ENCODE assay signal across 8 cellular contexts in the genomic region with DNA sequence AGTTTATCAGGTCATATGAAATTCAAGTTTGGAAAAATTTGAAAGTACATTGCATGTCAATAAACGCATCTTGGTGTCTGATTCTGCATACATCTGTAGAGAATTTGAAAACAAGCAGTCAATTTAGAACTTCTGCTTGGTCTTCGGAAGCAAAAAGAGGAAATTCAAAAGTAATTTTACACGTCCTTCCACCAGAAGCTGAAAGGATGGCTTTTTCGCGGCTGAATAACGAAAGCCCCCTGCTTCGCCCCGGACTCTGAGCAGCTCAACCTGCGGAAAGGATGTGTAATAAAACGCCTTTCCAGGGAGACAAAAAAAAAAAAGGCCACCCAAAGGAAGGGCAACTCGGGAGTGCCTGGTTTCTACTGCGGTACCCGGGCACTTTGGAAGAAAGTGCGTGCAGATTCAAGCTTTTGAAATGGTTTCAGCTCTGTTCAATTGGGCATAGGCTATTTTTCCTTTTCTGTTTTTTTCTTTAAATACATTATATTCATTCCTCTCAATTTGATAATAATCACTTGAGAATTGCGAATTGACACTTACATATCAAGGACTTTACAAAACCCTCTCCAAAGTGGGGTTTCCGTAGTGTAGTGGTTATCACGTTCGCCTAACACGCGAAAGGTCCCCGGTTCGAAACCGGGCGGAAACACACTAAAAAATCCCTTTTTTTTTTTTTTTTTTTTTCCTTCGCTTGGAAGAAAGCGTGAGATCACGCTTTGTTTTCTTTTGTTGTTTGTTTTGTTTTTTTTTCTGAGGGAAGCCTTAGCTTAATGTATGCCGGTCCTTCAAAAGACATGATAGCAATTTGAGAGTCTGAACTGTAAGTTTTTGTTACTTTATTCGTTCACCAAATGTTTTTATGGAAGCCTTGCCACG. TPM values are rescaled to one million over a fixed set of nuclear protein-coding genes. Genes with fewer than 3 reads are reported as not detected.
DNase-seq lines count a peak whose midpoint lies in the region; ATAC-seq and TF ChIP-seq lines count a peak whose summit lies in the region.

No MANE protein-coding gene starts in this region.

- DNase-seq in PC-3 (peak; percentile 91), esophagus muscularis mucosa (ENCODE audit: extremely low spot score) (no peak)
- peak; percentile 64 for DNase-seq in activated T-cell treated with anti-CD3 and anti-CD28 coated beads, Interleukin-2, amount 50 U/mL, for 1 hour
- peak; percentile 58 for DNase-seq in stimulated activated naive CD8-positive, alpha-beta T cell treated with anti-CD3 and anti-CD28 coated beads, Interleukin-15, Interleukin-2, amounts not matched to agents 100 U/mL and 50 U/mL, for 24 hours

- H3K27me3 ChIP-seq in KMS-11 (ENCODE audit: insufficient read depth, low read depth) (no peaks in the 10 kb centered on the region), PC-3 (ENCODE audit: low read length) (no peaks in the 10 kb centered on the region), esophagus muscularis mucosa (no peaks in the 10 kb centered on the region), mucosa of stomach (ENCODE audit: control insufficient read depth, insufficient read depth, low read length) (no peaks in the 10 kb centered on the region)

- no peaks in the 10 kb centered on the region for H3K9me2 ChIP-seq in PC-3 (replicated peaks; ENCODE audit: low read length)

- CTCF ChIA-PET in PC-3 (lab: Charles Lee) = no interaction called here

- H3K9ac ChIP-seq in KMS-11 (peak overlapping the region; percentile 97), PC-3 (ENCODE audit: low read length) (peak overlapping the region; percentile 97), mucosa of stomach (ENCODE audit: low read length) (peak overlapping the region; percentile 98)

- peaks cover 26% of the 10 kb centered on the region for H3K79me2 ChIP-seq in KMS-11 (ENCODE audit: insufficient read depth, low read depth)
- peaks cover 32% of the 10 kb centered on the region for H3K79me2 ChIP-seq in PC-3 (ENCODE audit: low read length)

- ATAC-seq in PC-3 = no peak
- ATAC-seq in stimulated activated naive CD8-positive, alpha-beta T cell treated with anti-CD3 and anti-CD28 coated beads, Interleukin-15, Interleukin-2, amounts not matched to agents 100 U/mL and 50 U/mL, for 24 hours = peak; percentile 14
- no peak for ATAC-seq in HG03025 (IDR thresholded peaks at IDR 0.05; ENCODE audit: low FRiP score, unreplicated experiment)

- no peaks in the 10 kb centered on the region for H3K9me3 ChIP-seq in PC-3 (ENCODE audit: low read length)
- no peaks in the 10 kb centered on the region for H3K9me3 ChIP-seq in esophagus muscularis mucosa
- no peaks in the 10 kb centered on the region for H3K9me3 ChIP-seq in mucosa of stomach (ENCODE audit: control insufficient read depth, low read length)

- no peaks in the 10 kb centered on the region for H3F3A ChIP-seq in PC-3 (ENCODE audit: low read length, unreplicated experiment)

- TF ChIP-seq POLR2A in esophagus muscularis mucosa (IDR thresholded peaks at IDR 0.05; ENCODE audit: low read depth) = no peak

- intact Hi-C loops in PC-3 (cut with micrococcal nuclease) (loop anchor here (5.0 kb wide), 3 partner anchors 40 to 1675 kb away; partner anchors contain the start of genes GOLIM4, GPR160, LRRC34 and LRRIQ4), esophagus muscularis mucosa (cut with DNase I) (no loop called here)

- no peak for TF ChIP-seq EP300 in esophagus muscularis mucosa (IDR thresholded peaks at IDR 0.05)

- BruUV-seq in PC-3 (replicated peaks; lab: Mats Ljungman, UMichigan) = no TSS peak

- TF ChIP-seq CTCF in GM12875 (IDR thresholded peaks at IDR 0.05; ENCODE audit: borderline replicate concordance, insufficient read depth, low read depth, low read length) (no peak), KMS-11 (conservative IDR thresholded peaks at IDR 0.05; ENCODE audit: low read depth, low read length) (peak; percentile 19; the same call in 1 of the 2 replicates), PC-3 (conservative IDR thresholded peaks at IDR 0.05; ENCODE audit: low read depth, low read length) (no peak), esophagus muscularis mucosa (IDR thresholded peaks at IDR 0.05) (no peak)

- H2AFZ ChIP-seq in KMS-11 (ENCODE audit: low read depth) (peak overlapping the region; percentile 86), PC-3 (ENCODE audit: low read length) (peak overlapping the region; percentile 94)

- H4K20me1 ChIP-seq in KMS-11 (ENCODE audit: insufficient read depth) (no peaks in the 10 kb centered on the region), PC-3 (ENCODE audit: low read length) (no peaks in the 10 kb centered on the region)

- H3K27ac ChIP-seq in KMS-11 (peak overlapping the region; percentile 89), PC-3 (ENCODE audit: low read length) (peak overlapping the region; percentile 90), esophagus muscularis mucosa (replicated peaks in 1 of 4) (peak overlapping the region; percentile 95 to 99 (median 98))

- H3K4me2 ChIP-seq in KMS-11 (peak overlapping the region; percentile 59), PC-3 (ENCODE audit: low read length) (peak overlapping the region; percentile 94)

- H3K4me3 ChIP-seq in GM12875 (ENCODE audit: low read depth, low read length) = peak overlapping the region; percentile 92
- H3K4me3 ChIP-seq in KMS-11 (IDR thresholded peaks at IDR 0.05; ENCODE audit: insufficient read depth, low read depth, low read length) = peak overlapping the region; percentile 94
- H3K4me3 ChIP-seq in PC-3 (ENCODE audit: low read length) = peak overlapping the region; percentile 96
- peak overlapping the region; percentile 78 to 91 (median 82) for H3K4me3 ChIP-seq in esophagus muscularis mucosa
- H3K4me3 ChIP-seq in mucosa of stomach (ENCODE audit: low read length) = peak overlapping the region; percentile 81

- POLR2A ChIA-PET in PC-3 (lab: Charles Lee; ENCODE audit: unreplicated experiment) = interaction anchor here (0.6 kb wide), 1 partner anchor 235 kb away, joined by 7 read pairs; no protein-coding TSS in a partner anchor

- under 1% methylated on average over 30 of the region's 30 CpGs for WGBS in esophagus muscularis mucosa

- H3K36me3 ChIP-seq in KMS-11 (ENCODE audit: insufficient read depth) = no peaks in the 10 kb centered on the region
- peaks cover 18% of the 10 kb centered on the region; the same call in 1 of the 2 replicates for H3K36me3 ChIP-seq in PC-3 (ENCODE audit: low read depth, low read length)
- peaks cover 0 to 22% (median 13%) of the 10 kb centered on the region in 4 donors for H3K36me3 ChIP-seq in esophagus muscularis mucosa
- no peaks in the 10 kb centered on the region for H3K36me3 ChIP-seq in mucosa of stomach (ENCODE audit: control insufficient read depth, insufficient read depth, low read length)

- H3K4me1 ChIP-seq in KMS-11 (ENCODE audit: low read depth, poor library complexity, severe bottlenecking) = peaks cover 21% of the 10 kb centered on the region
- peaks cover 16% of the 10 kb centered on the region for H3K4me1 ChIP-seq in PC-3 (ENCODE audit: insufficient read depth, low read length)
- peaks cover 20 to 34% (median 31%) of the 10 kb centered on the region in 4 donors for H3K4me1 ChIP-seq in esophagus muscularis mucosa
- H3K4me1 ChIP-seq in mucosa of stomach (ENCODE audit: control insufficient read depth, insufficient read depth, low read length) = peaks cover 17% of the 10 kb centered on the region

RNA-seq across cellular contexts. Expression of gene MYNN, which starts 1.3 kb away (rescaled TPM):
- total RNA-seq in PC-3 (2014; rRNA removed) (7.4 and 12.9 TPM in 2 replicates), esophagus muscularis mucosa (10 to 100 TPM; 11.7 to 15.7 (median 14.7) TPM)

RNA-seq across cellular contexts. Expression of gene ACTRT3, which starts 2.5 kb away (rescaled TPM):
- 2.6 and 4.1 TPM in 2 replicates for total RNA-seq in PC-3 (2014; rRNA removed)
- total RNA-seq in esophagus muscularis mucosa = 1 to 10 TPM; 2.7 to 4.5 (median 4.3) TPM

RNA-seq across cellular contexts. Expression of gene TERC, which starts 7.0 kb away (rescaled TPM):
- total RNA-seq in PC-3 (2014; rRNA removed) = 544 and 737 TPM in 2 replicates
- 10 to 100 TPM; 19.1 to 93.6 (median 63.7) TPM for total RNA-seq in esophagus muscularis mucosa

RNA-seq across cellular contexts. Expression of gene LRRIQ4, which starts 40.8 kb away (rescaled TPM):
- total RNA-seq in PC-3 (2014; rRNA removed) = 0.52 TPM in 1 of 2 replicates, not detected in the other
- under 1 TPM in 1 of 4 donors, not detected in 3; 0.23 TPM for total RNA-seq in esophagus muscularis mucosa

RNA-seq across cellular contexts. Expression of gene LRRC34, which starts 40.8 kb away (rescaled TPM):
- total RNA-seq in PC-3 (2014; rRNA removed) = 1.8 and 3.8 TPM in 2 replicates
- 1 to 10 TPM; 2.0 to 2.9 (median 2.2) TPM for total RNA-seq in esophagus muscularis mucosa
